Comparison of ENCODE assay signal across 8 cellular contexts in genomic region chr3:53891500-53892334, GRCh38. TPM values are rescaled to one million over a fixed set of nuclear protein-coding genes. Genes with fewer than 3 reads are reported as not detected.
DNase-seq lines count a peak whose midpoint lies in the region; ATAC-seq and TF ChIP-seq lines count a peak whose summit lies in the region.

Gene SELENOK (minus strand): TSS chr3:53891859.

- H3K36me3 Mint-ChIP-seq in activated T-cell treated with anti-CD3 and anti-CD28 coated beads, Interleukin-2, amount 50 U/mL, for 4 hours (ENCODE audit: insufficient read depth), result peaks cover 22% of the 10 kb centered on the region

- TF ChIP-seq POLR2A in erythroblast (IDR thresholded peaks at IDR 0.05; ENCODE audit: low read length), result peak; percentile 99

- intact Hi-C loops in Panc1 (cut with micrococcal nuclease; ENCODE audit: unreplicated experiment), result no loop called here

- in situ Hi-C loops in Panc1 (cut with HindIII; ENCODE audit: low pct_unique_long_range_greater_than_20kb, low sequenced_read_pairs), result no loop called here

- POLR2A ChIA-PET in Panc1 (lab: Charles Lee), result no interaction called here

- H3K27me3 ChIP-seq in Panc1 (ENCODE audit: control insufficient read depth, insufficient read depth, low read length) (no peaks in the 10 kb centered on the region; the same call in 1 of the 2 replicates), mucosa of rectum (ENCODE audit: control insufficient read depth in 2 of 2, insufficient read depth in 2 of 2, low read length in 2 of 2) (no peaks in the 10 kb centered on the region)

- H3K27ac ChIP-seq in Panc1 (ENCODE audit: low read length) (peak within 1 kb of the TSS; percentile 91), mucosa of rectum (ENCODE audit: low read depth in 2 of 2, low read length in 2 of 2) (peak within 1 kb of the TSS; percentile 97 to 99)

- peak within 1 kb of the TSS; percentile 91 for H3K4me3 Mint-ChIP-seq in activated T-cell treated with anti-CD3 and anti-CD28 coated beads, Interleukin-2, amount 50 U/mL, for 4 hours

- no TSS peak for BruUV-seq in Panc1 (replicated peaks; lab: Mats Ljungman, UMichigan)

- CTCF ChIA-PET in Panc1 (lab: Charles Lee), result no interaction called here

- peak within 1 kb of the TSS; percentile 95 to 98 for H3K9ac ChIP-seq in mucosa of rectum (ENCODE audit: low read depth in 1 of 2, low read length in 2 of 2)

- H3K27me3 Mint-ChIP-seq in activated T-cell treated with anti-CD3 and anti-CD28 coated beads, Interleukin-2, amount 50 U/mL, for 4 hours (ENCODE audit: low read depth), result peaks cover 4% of the 10 kb centered on the region

- peaks cover 5% of the 10 kb centered on the region for H3K9me3 Mint-ChIP-seq in activated T-cell treated with anti-CD3 and anti-CD28 coated beads, Interleukin-2, amount 50 U/mL, for 4 hours

- H3K4me1 ChIP-seq in Panc1 (ENCODE audit: control insufficient read depth, insufficient read depth, low read length), result peaks cover 10% of the 10 kb centered on the region
- peaks cover 6 to 28% of the 10 kb centered on the region in 2 donors for H3K4me1 ChIP-seq in mucosa of rectum (ENCODE audit: control insufficient read depth in 2 of 2, insufficient read depth in 2 of 2, low read length in 2 of 2)

- ATAC-seq in GM21723 (IDR thresholded peaks at IDR 0.05; ENCODE audit: unreplicated experiment), result peak; percentile 95
- ATAC-seq in Panc1, result peak; percentile 99
- peak; percentile 95 to 97 for ATAC-seq in activated T-cell treated with anti-CD3 and anti-CD28 coated beads, Interleukin-2, amount 50 U/mL, for 4 hours

- H3K4me1 Mint-ChIP-seq in activated T-cell treated with anti-CD3 and anti-CD28 coated beads, Interleukin-2, amount 50 U/mL, for 4 hours (ENCODE audit: low read depth), result peaks cover 54% of the 10 kb centered on the region

- H3K9me3 ChIP-seq in Panc1 (ENCODE audit: control insufficient read depth, insufficient read depth, low read depth, low read length) (no peaks in the 10 kb centered on the region), mucosa of rectum (ENCODE audit: control insufficient read depth in 2 of 2, low read length in 2 of 2) (no peaks in the 10 kb centered on the region)

- DNase-seq in DMS153 treated with DMSO at 0.1 percent for 48 hours (lab: John Stamatoyannopoulos, UW; ENCODE audit: unreplicated experiment), result peak; percentile 80
- peak; percentile 96 for DNase-seq in KG1 (lab: John Stamatoyannopoulos, UW)
- DNase-seq in Panc1 (ENCODE audit: low read depth, low spot score), result peak; percentile 88
- DNase-seq in activated T-cell treated with anti-CD3 and anti-CD28 coated beads, Interleukin-2, amount 50 U/mL, for 4 hours, result peak; percentile 95
- DNase-seq in erythroblast (lab: John Stamatoyannopoulos, UW), result peak; percentile 100
- peak; percentile 95 for DNase-seq in stimulated activated CD8-positive, alpha-beta memory T cell treated with anti-CD3 and anti-CD28 coated beads, Interleukin-4, amount 100 ng/mL, for 48 hours

- H3K36me3 ChIP-seq in Panc1 (ENCODE audit: control insufficient read depth, insufficient read depth, low read length) (peaks cover 5% of the 10 kb centered on the region), mucosa of rectum (ENCODE audit: control insufficient read depth in 2 of 2, insufficient read depth in 2 of 2, low read length in 2 of 2) (peaks cover 7 to 9% of the 10 kb centered on the region in 2 donors)

- peak within 1 kb of the TSS; percentile 86 to 90 for H3K4me3 ChIP-seq in Panc1 (ENCODE audit: low read depth in 2 of 2, low read length in 2 of 2)
- peak within 1 kb of the TSS; percentile 88 to 97 for H3K4me3 ChIP-seq in mucosa of rectum (ENCODE audit: low read length in 2 of 2)

- no peak for TF ChIP-seq CTCF in Panc1 (IDR thresholded peaks at IDR 0.05)

RNA-seq across cellular contexts. Expression of gene SELENOK, which starts in this region (rescaled TPM):
- total RNA-seq in Panc1 (2021; ENCODE audit: unreplicated experiment), result 16.3 TPM
- 19.9 TPM for polyA plus RNA-seq in Panc1 (2012; ENCODE audit: insufficient read length)
- total RNA-seq in activated T-cell treated with anti-CD3 and anti-CD28 coated beads, Interleukin-2, amount 50 U/mL, for 4 hours, result 10 to 100 TPM; 65.0 to 81.9 (median 68.6) TPM

Comparison
In these comparisons a context has a peak if more than half of its experiments do, and no peak if none do; other contexts are left out.
1. Peak in every context shown above with its lines: DNase-seq, ATAC-seq, H3K4me3 ChIP-seq and H3K27ac ChIP-seq.